ENCODE assay signal across 1 cellular context in the genomic region with DNA sequence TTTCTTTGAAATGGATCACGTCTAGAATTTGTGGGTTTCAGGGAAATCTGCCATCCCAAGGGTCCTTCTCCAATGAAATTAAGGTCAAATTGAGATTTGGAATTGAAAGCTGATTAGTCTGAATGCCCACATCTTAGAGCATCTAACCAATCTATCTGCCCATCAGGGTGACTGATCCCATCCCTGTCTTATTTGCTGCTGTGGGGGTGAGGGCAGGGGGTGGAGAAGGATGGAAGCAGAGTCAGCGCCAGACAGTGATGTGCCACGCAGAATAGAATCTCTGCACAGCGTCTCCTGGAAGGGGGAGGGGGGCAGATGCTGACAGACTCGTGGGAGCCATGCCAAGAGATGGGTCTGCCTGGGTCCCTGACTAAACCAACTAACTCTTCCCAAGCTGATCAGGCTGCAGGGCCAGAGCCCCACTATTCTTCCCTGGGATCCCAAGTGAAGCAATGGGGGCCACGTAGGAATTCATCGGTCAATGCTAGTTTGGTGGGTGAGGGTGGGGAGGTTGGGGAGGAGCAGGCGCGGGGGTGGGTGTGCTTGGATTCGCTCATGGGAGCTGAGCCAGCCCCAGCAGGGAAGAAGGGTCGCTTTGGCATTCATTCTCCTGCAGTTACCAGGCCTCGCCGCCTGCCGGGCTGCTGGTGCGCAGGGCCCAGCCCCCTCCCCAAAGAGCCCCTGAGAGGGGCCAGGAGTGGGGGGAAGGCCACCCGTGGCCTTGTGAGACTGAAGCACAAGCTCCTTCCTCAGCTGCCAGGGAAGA.
TF ChIP-seq lines count a peak whose summit lies in the region.

No MANE protein-coding gene starts in this region.

TF ChIP-seq in endothelial cell of umbilical vein, 7 proteins besides CTCF, POLR2A, EP300 and RAD21 (continued from another document):
- no peak for TF ChIP-seq GATA2 (IDR thresholded peaks at IDR 0.05; ENCODE audit: insufficient read depth, insufficient read length, low read depth, low read length)
- TF ChIP-seq JUN (IDR thresholded peaks at IDR 0.05; ENCODE audit: borderline replicate concordance, insufficient read depth, insufficient read length, low read depth): no peak
- no peak for TF ChIP-seq MYC (IDR thresholded peaks at IDR 0.05; ENCODE audit: low read depth, low read length)
